14 cellular contexts compared by ENCODE assay signal in genomic region chr6:159899994-159900745, GRCh38. TPM values are rescaled to one million over a fixed set of nuclear protein-coding genes. Genes with fewer than 3 reads are reported as not detected.
DNase-seq lines count a peak whose midpoint lies in the region; ATAC-seq and TF ChIP-seq lines count a peak whose summit lies in the region.
"Had no signal": no experiment of that assay in that cellular context is flagged by ENCODE, and none has a peak within 500 bp of the region (broad histone marks: within the 10 kb centered on the region; RNA-seq: fewer than 3 reads in every experiment).

No MANE protein-coding gene starts in this region.

- H3K27me3 ChIP-seq in vagina: no peaks in the 10 kb centered on the region

- no peak for TF ChIP-seq POLR2A in vagina (IDR thresholded peaks at IDR 0.05)

- H3K36me3 ChIP-seq in vagina: no peaks in the 10 kb centered on the region

- H3K9me3 Mint-ChIP-seq in activated T-cell treated with anti-CD3 and anti-CD28 coated beads, Interleukin-2, amount 50 U/mL, for 24 hours: no peaks in the 10 kb centered on the region
- H3K9me3 Mint-ChIP-seq: activated naive CD8-positive, alpha-beta T cell treated with anti-CD3 and anti-CD28 coated beads, Interleukin-2, amount 10 ng/mL, durations not matched to agents 7 days and 5 days; type B pancreatic cell had no signal

- H3K4me3 ChIP-seq in vagina: peak overlapping the region in 1 of 2 donors; percentile 2

- no peak for TF ChIP-seq CTCF in vagina (IDR thresholded peaks at IDR 0.05)

- no peaks in the 10 kb centered on the region for H3K36me3 Mint-ChIP-seq in activated T-cell treated with anti-CD3 and anti-CD28 coated beads, Interleukin-2, amount 50 U/mL, for 24 hours (ENCODE audit: low read depth)
- H3K36me3 Mint-ChIP-seq: activated naive CD8-positive, alpha-beta T cell treated with anti-CD3 and anti-CD28 coated beads, Interleukin-2, amount 10 ng/mL, durations not matched to agents 7 days and 5 days; type B pancreatic cell had no signal

- ATAC-seq in HG02840 (IDR thresholded peaks at IDR 0.05; ENCODE audit: low FRiP score, unreplicated experiment) (no peak), HG03097 (IDR thresholded peaks at IDR 0.05; ENCODE audit: low FRiP score, unreplicated experiment) (no peak)

- intact Hi-C loops in vagina (cut with DNase I): loop anchor here (1.0 kb wide), 1 partner anchor 8 kb away; no protein-coding TSS in a partner anchor

- no peak overlapping the region for H3K4me3 Mint-ChIP-seq in activated T-cell treated with anti-CD3 and anti-CD28 coated beads, Interleukin-2, amount 50 U/mL, for 24 hours
- H3K4me3 Mint-ChIP-seq: activated naive CD8-positive, alpha-beta T cell treated with anti-CD3 and anti-CD28 coated beads, Interleukin-2, amount 10 ng/mL, durations not matched to agents 7 days and 5 days; type B pancreatic cell had no signal

- DNase-seq in activated T-cell treated with anti-CD3 and anti-CD28 coated beads, Interleukin-2, amount 50 U/mL, for 24 hours: peak; percentile 2
- no peak for DNase-seq in activated T-cell treated with anti-CD3 and anti-CD28 coated beads for 4 hours
- DNase-seq in amniotic epithelial cell (ENCODE audit: low read depth): peak; percentile 82
- peak; percentile 39 for DNase-seq in foreskin melanocyte
- no peak for DNase-seq in vagina (ENCODE audit: extremely low spot score in 2 of 2)
- no peak for DNase-seq in stimulated activated naive CD4-positive, alpha-beta T cell (lab: John Stamatoyannopoulos, UW)
- DNase-seq: activated CD4-positive, alpha-beta T cell treated with anti-CD3 and anti-CD28 coated beads, Interleukin-2, amount 50 U/mL, for 4 hours; activated naive CD8-positive, alpha-beta T cell treated with anti-CD3 and anti-CD28 coated beads, Interleukin-2, amount 10 ng/mL, durations not matched to agents 7 days and 5 days; GDM1; nucleus accumbens had no signal

- no peaks in the 10 kb centered on the region for H3K9me3 ChIP-seq in vagina

- H3K27ac Mint-ChIP-seq in activated T-cell treated with anti-CD3 and anti-CD28 coated beads, Interleukin-2, amount 50 U/mL, for 24 hours: no peak overlapping the region
- H3K27ac Mint-ChIP-seq: activated naive CD8-positive, alpha-beta T cell treated with anti-CD3 and anti-CD28 coated beads, Interleukin-2, amount 10 ng/mL, durations not matched to agents 7 days and 5 days; type B pancreatic cell had no signal

- no peaks in the 10 kb centered on the region for H3K27me3 Mint-ChIP-seq in activated T-cell treated with anti-CD3 and anti-CD28 coated beads, Interleukin-2, amount 50 U/mL, for 24 hours
- H3K27me3 Mint-ChIP-seq: type B pancreatic cell had no signal

- no peaks in the 10 kb centered on the region for H3K4me1 Mint-ChIP-seq in activated T-cell treated with anti-CD3 and anti-CD28 coated beads, Interleukin-2, amount 50 U/mL, for 24 hours (ENCODE audit: low read depth)
- H3K4me1 Mint-ChIP-seq: activated naive CD8-positive, alpha-beta T cell treated with anti-CD3 and anti-CD28 coated beads, Interleukin-2, amount 10 ng/mL, durations not matched to agents 7 days and 5 days had no signal

- H3K4me1 ChIP-seq in vagina: peaks cover 27% of the 10 kb centered on the region

- H3K27ac ChIP-seq in vagina: peak overlapping the region; percentile 70
- H3K27ac ChIP-seq: 22Rv1 had no signal

RNA-seq across cellular contexts. Expression of gene MAS1, which starts 9.4 kb away (rescaled TPM):
- 0.49 TPM for total RNA-seq in vagina
- total RNA-seq: activated naive CD8-positive, alpha-beta T cell treated with anti-CD3 and anti-CD28 coated beads, Interleukin-2, amount 10 ng/mL, durations not matched to agents 7 days and 5 days had no signal

Comparison
In these comparisons a context has a peak if more than half of its experiments do, and no peak if none do; other contexts are left out.
1. DNase-seq: peak in activated T-cell treated with anti-CD3 and anti-CD28 coated beads, Interleukin-2, amount 50 U/mL, for 24 hours (single experiment), amniotic epithelial cell (single experiment) and foreskin melanocyte (single experiment); none in activated T-cell treated with anti-CD3 and anti-CD28 coated beads for 4 hours (single experiment), vagina (0 of 2) and stimulated activated naive CD4-positive, alpha-beta T cell (0 of 6).